25 cellular contexts compared by ENCODE assay signal in the genomic region with DNA sequence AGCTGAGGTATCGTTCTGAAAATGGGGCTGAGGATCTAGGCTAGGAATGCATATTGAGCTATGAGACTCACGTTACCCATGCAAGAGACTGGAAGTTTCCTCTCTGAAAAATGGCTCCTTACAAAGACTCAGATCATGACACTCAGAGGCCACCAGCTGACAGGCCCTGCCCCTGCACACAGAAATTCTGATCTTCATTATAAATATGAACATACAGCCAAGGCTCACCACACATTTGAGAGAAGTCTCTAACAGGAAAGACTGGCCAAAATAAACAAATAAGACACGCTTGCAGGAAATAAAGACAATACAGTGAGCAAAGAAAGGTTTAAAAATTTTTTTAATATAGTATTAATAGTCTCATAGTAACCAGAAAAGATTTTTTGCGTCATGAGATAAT.
DNase-seq lines count a peak whose midpoint lies in the region; ATAC-seq, FAIRE-seq and TF ChIP-seq lines count a peak whose summit lies in the region.
"Had no signal": no experiment of that assay in that cellular context is flagged by ENCODE, and none has a peak within 500 bp of the region (broad histone marks: within the 10 kb centered on the region; RNA-seq: fewer than 3 reads in every experiment).

No MANE protein-coding gene starts in this region.

- H2AK5ac ChIP-seq in H1 (ENCODE audit: low read depth, low read length) = no peak overlapping the region

- H3K36me3 ChIP-seq in SK-N-SH (replicated peaks in 1 of 2; ENCODE audit: control insufficient read depth in 1 of 2, insufficient read depth in 2 of 2, low read length in 1 of 2) (no peaks in the 10 kb centered on the region), H1 (ENCODE audit: control insufficient read depth in 2 of 4, insufficient read depth in 4 of 4, low read length in 3 of 4) (no peaks in the 10 kb centered on the region), GM23338 (ENCODE audit: insufficient read depth) (no peaks in the 10 kb centered on the region)
- H3K36me3 ChIP-seq: BE2C had no signal

- no peaks in the 10 kb centered on the region for H3K79me2 ChIP-seq in SK-N-SH (ENCODE audit: insufficient read depth)
- no peaks in the 10 kb centered on the region for H3K79me2 ChIP-seq in H1 (ENCODE audit: control insufficient read depth in 1 of 2, insufficient read depth in 2 of 2, low read length in 2 of 2)
- H3K79me2 ChIP-seq in GM23338 (replicated peaks; ENCODE audit: insufficient read depth) = no peaks in the 10 kb centered on the region

- H3K27ac Mint-ChIP-seq in nephron = peak overlapping the region; percentile 69 to 89 (median 87)
- no peak overlapping the region for H3K27ac Mint-ChIP-seq in activated naive CD8-positive, alpha-beta T cell treated with anti-CD3 and anti-CD28 coated beads for 36 hours
- no peak overlapping the region for H3K27ac Mint-ChIP-seq in GM23338
- H3K27ac Mint-ChIP-seq: CD8-positive, alpha-beta T cell had no signal

- no peak for FAIRE-seq in H1 (lab: Jason Lieb, UNC)
- FAIRE-seq: D721Med, GM12878, HepG2 had no signal

- H4K20me1 ChIP-seq in SK-N-SH (ENCODE audit: insufficient read depth) (no peaks in the 10 kb centered on the region), H1 (replicated peaks in 1 of 2; ENCODE audit: control insufficient read depth in 1 of 2, insufficient read depth in 2 of 2, low read length in 2 of 2) (no peaks in the 10 kb centered on the region), GM23338 (replicated peaks; ENCODE audit: insufficient read depth) (no peaks in the 10 kb centered on the region)

- no peak overlapping the region for H3K56ac ChIP-seq in H1 (replicated peaks; ENCODE audit: insufficient read length, low read depth, low read length)

- no peak for ATAC-seq in SK-N-SH treated with all-trans-retinoic acid at 6 μM for 48 hours
- ATAC-seq in GM23338 = no peak
- ATAC-seq: CD8-positive, alpha-beta T cell; GM12878; HepG2 had no signal

- no peak for TF ChIP-seq EP300 in SK-N-SH (IDR thresholded peaks at IDR 0.05; ENCODE audit: borderline replicate concordance in 1 of 2, low read depth in 1 of 2, low read length in 1 of 2)
- no peak for TF ChIP-seq EP300 in H1 (IDR thresholded peaks at IDR 0.05; ENCODE audit: borderline replicate concordance in 1 of 2, low read depth in 2 of 2, low read length in 2 of 2)

- H3K4me2 ChIP-seq in SK-N-SH = no peak overlapping the region
- no peak overlapping the region for H3K4me2 ChIP-seq in H1 (ENCODE audit: insufficient read depth in 1 of 2, low read depth in 2 of 2, low read length in 2 of 2)
- H3K4me2 ChIP-seq in GM23338 = no peak overlapping the region

- no peaks in the 10 kb centered on the region for H3K23me2 ChIP-seq in H1 (ENCODE audit: low read depth, low read length)

- H3F3A ChIP-seq in SK-N-SH (replicated peaks; ENCODE audit: insufficient read depth) (no peaks in the 10 kb centered on the region), GM23338 (replicated peaks; ENCODE audit: low read depth) (no peaks in the 10 kb centered on the region)

- no peaks in the 10 kb centered on the region for H3K27me3 ChIP-seq in SK-N-SH (ENCODE audit: insufficient read depth)
- no peaks in the 10 kb centered on the region for H3K27me3 ChIP-seq in H1 (replicated peaks in 1 of 4; ENCODE audit: control insufficient read depth in 3 of 4, extremely low read depth in 1 of 4, insufficient read depth in 3 of 4, low read length in 3 of 4)
- H3K27me3 ChIP-seq in GM23338 (ENCODE audit: insufficient read depth) = no peaks in the 10 kb centered on the region
- H3K27me3 ChIP-seq: BE2C had no signal

- TF ChIP-seq POLR2A in H1 (IDR thresholded peaks at IDR 0.05; ENCODE audit: control extremely low read depth in 1 of 2, low read depth in 2 of 2, low read length in 2 of 2) = no peak

- CTCF ChIA-PET in SK-N-SH (lab: Yijun Ruan, JAX) (no interaction called here), H1 (lab: Charles Lee; ENCODE audit: partially characterized antibody) (interaction anchor here (0.5 kb wide), 2 partner anchors 323 to 667 kb away, joined by 3 to 5 read pairs; no protein-coding TSS in a partner anchor)

- no peak for TF ChIP-seq RAD21 in SK-N-SH (IDR thresholded peaks at IDR 0.05; ENCODE audit: low read length)
- TF ChIP-seq RAD21 in H1 (IDR thresholded peaks at IDR 0.05 in 1 of 2, conservative IDR thresholded peaks at IDR 0.05 in 1 of 2; ENCODE audit: low read depth in 2 of 2, low read length in 2 of 2) = no peak

- no peak overlapping the region for H3K23ac ChIP-seq in H1 (ENCODE audit: insufficient read length)

- H3K9ac ChIP-seq in SK-N-SH (no peak overlapping the region), H1 (replicated peaks in 1 of 4; ENCODE audit: extremely low read depth in 1 of 4, low read depth in 3 of 4, low read length in 3 of 4) (no peak overlapping the region)

- no peak overlapping the region for H3K14ac ChIP-seq in H1 (ENCODE audit: insufficient read length)

- no peak overlapping the region for H2BK12ac ChIP-seq in H1 (ENCODE audit: low read depth, low read length)

- H3K9me3 Mint-ChIP-seq in nephron = peaks cover 17% of the 10 kb centered on the region
- H3K9me3 Mint-ChIP-seq in activated naive CD8-positive, alpha-beta T cell treated with anti-CD3 and anti-CD28 coated beads for 36 hours = no peaks in the 10 kb centered on the region
- H3K9me3 Mint-ChIP-seq in GM23338 = no peaks in the 10 kb centered on the region

- no peak overlapping the region for H2BK5ac ChIP-seq in H1 (ENCODE audit: low read depth, low read length)

- H3K9me3 ChIP-seq in SK-N-SH (no peaks in the 10 kb centered on the region), H1 (ENCODE audit: insufficient read depth in 2 of 2, low read depth in 1 of 2, low read length in 1 of 2) (no peaks in the 10 kb centered on the region)
- H3K9me3 ChIP-seq: BE2C had no signal

- peaks cover 46% of the 10 kb centered on the region for H3K4me1 Mint-ChIP-seq in nephron
- no peaks in the 10 kb centered on the region for H3K4me1 Mint-ChIP-seq in activated naive CD8-positive, alpha-beta T cell treated with anti-CD3 and anti-CD28 coated beads for 36 hours
- H3K4me1 Mint-ChIP-seq in GM23338 = peaks cover 4% of the 10 kb centered on the region; the same call in 2 of the 3 replicates

- H3K27ac ChIP-seq in SK-N-SH (ENCODE audit: low read depth in 2 of 2, low read length in 1 of 2) (no peak overlapping the region), H1 (ENCODE audit: low read depth, low read length) (no peak overlapping the region), GM23338 (ENCODE audit: low read depth) (no peak overlapping the region)

- H3K4me3 Mint-ChIP-seq in nephron = peak overlapping the region in 1 of 3 experiments; percentile 15
- H3K4me3 Mint-ChIP-seq in activated naive CD8-positive, alpha-beta T cell treated with anti-CD3 and anti-CD28 coated beads for 36 hours = no peak overlapping the region
- H3K4me3 Mint-ChIP-seq in GM23338 = no peak overlapping the region
- H3K4me3 Mint-ChIP-seq: CD8-positive, alpha-beta T cell had no signal

- 89% methylated on average over 3 of the region's 4 CpGs for whole genome bisulfite sequencing in SK-N-SH (ENCODE audit: low lambda C conversion rate)
- WGBS in H1 (ENCODE audit: extremely low coverage in 1 of 2, insufficient coverage in 1 of 2, insufficient read length in 1 of 2, insufficient replicate concordance in 2 of 2, low coverage in 1 of 2, low lambda C conversion rate in 2 of 2, missing lambda C conversion rate in 1 of 2), 2 experiments = 81% methylated on average over 4 of the region's 4 CpGs; no CpG with 5 or more reads in 1 of the 2 experiments

- no peaks in the 10 kb centered on the region for H3K27me3 Mint-ChIP-seq in nephron (ENCODE audit: low read depth)
- H3K27me3 Mint-ChIP-seq in activated naive CD8-positive, alpha-beta T cell treated with anti-CD3 and anti-CD28 coated beads for 36 hours = no peaks in the 10 kb centered on the region
- no peaks in the 10 kb centered on the region for H3K27me3 Mint-ChIP-seq in GM23338 (ENCODE audit: insufficient read depth, low read depth, poor library complexity)

- no peaks in the 10 kb centered on the region for H3K79me1 ChIP-seq in H1 (ENCODE audit: low read depth, low read length)

- H4K91ac ChIP-seq in H1 (replicated peaks; ENCODE audit: insufficient read length, low read length) = no peak overlapping the region

- no peak overlapping the region for H3K18ac ChIP-seq in H1 (ENCODE audit: extremely low read depth, low read length)

- H2AFZ ChIP-seq in SK-N-SH (ENCODE audit: low read depth) (peak overlapping the region; percentile 45; the same call in 1 of the 2 replicates), H1 (ENCODE audit: low read length) (0 out of 2 replicates have a peak overlapping the region, but pooled peaks have one; percentile 82), GM23338 (no peak overlapping the region; the same call in 1 of the 2 replicates)

- no peak overlapping the region for H2BK120ac ChIP-seq in H1 (replicated peaks; ENCODE audit: low read depth, low read length)

- no peak overlapping the region for H2BK15ac ChIP-seq in H1 (ENCODE audit: low read length)

- H3K9me2 ChIP-seq in SK-N-SH (no peaks in the 10 kb centered on the region), GM23338 (ENCODE audit: insufficient read depth) (no peaks in the 10 kb centered on the region; the same call in 1 of the 2 replicates)

- no peak overlapping the region for H3K4ac ChIP-seq in H1 (replicated peaks; ENCODE audit: insufficient read length, low read depth, low read length)

- H3K4me1 ChIP-seq in SK-N-SH (ENCODE audit: control insufficient read depth in 1 of 2, insufficient read depth in 2 of 2, low read depth in 1 of 2, low read length in 1 of 2) (no peaks in the 10 kb centered on the region), H1 (replicated peaks in 1 of 4; ENCODE audit: control insufficient read depth in 3 of 4, insufficient read depth in 4 of 4, low read length in 3 of 4) (peaks cover 0 to 6% (median 0%) of the 10 kb centered on the region in 4 experiments; a peak in 3 of 7 replicates), GM23338 (ENCODE audit: insufficient read depth) (peaks cover 5% of the 10 kb centered on the region; the same call in 1 of the 2 replicates)
- H3K4me1 ChIP-seq: BE2C had no signal

- in situ Hi-C loops in astrocyte of the spinal cord (cut with HindIII; ENCODE audit: low sequenced_read_pairs) = no loop called here

- H3K4me3 ChIP-seq in SK-N-SH (ENCODE audit: low read depth in 2 of 2, low read length in 1 of 2) (no peak overlapping the region), astrocyte of the spinal cord (ENCODE audit: low read depth, low read length) (no peak overlapping the region), H1 (ENCODE audit: extremely low read depth in 1 of 4, insufficient read depth in 2 of 4, low read depth in 3 of 4, low read length in 4 of 4) (no peak overlapping the region), GM23338 (no peak overlapping the region)
- H3K4me3 ChIP-seq: GM12878 had no signal

- H3K36me3 Mint-ChIP-seq in nephron (ENCODE audit: low read depth) = no peaks in the 10 kb centered on the region
- H3K36me3 Mint-ChIP-seq in activated naive CD8-positive, alpha-beta T cell treated with anti-CD3 and anti-CD28 coated beads for 36 hours = no peaks in the 10 kb centered on the region
- H3K36me3 Mint-ChIP-seq in GM23338 (ENCODE audit: low read depth) = no peaks in the 10 kb centered on the region
- H3K36me3 Mint-ChIP-seq: CD8-positive, alpha-beta T cell had no signal

- no peak overlapping the region for H4K8ac ChIP-seq in H1 (ENCODE audit: extremely low read depth, insufficient read depth, low read length)

- POLR2A ChIA-PET in SK-N-SH (lab: Yijun Ruan, JAX) = no interaction called here
- POLR2A ChIA-PET in H1 (lab: Charles Lee; ENCODE audit: partially characterized antibody) = no interaction called here

- no peak overlapping the region for H2BK20ac ChIP-seq in H1 (ENCODE audit: low read length)

- no peak overlapping the region for H4K5ac ChIP-seq in H1 (ENCODE audit: insufficient read length, low read depth, low read length)

- DNase-seq in SK-N-SH (no peak), astrocyte of the spinal cord (ENCODE audit: low read depth, low spot score) (peak; percentile 47), H1 (ENCODE audit: low read depth in 1 of 2, low spot score in 2 of 2) (no peak), NCI-H510A treated with DMSO at 0.1 percent for 48 hours (lab: John Stamatoyannopoulos, UW) (no peak), GM23338 (ENCODE audit: low spot score) (no peak)
- no peak for DNase-seq in activated naive CD8-positive, alpha-beta T cell treated with anti-CD3 and anti-CD28 coated beads for 36 hours
- DNase-seq: 8988T; BE2C; CD8-positive, alpha-beta T cell; DND-41; GDM1; GOT3; KG1; MM.1S; NCI-H1105; NCI-H187 treated with DMSO at 0.1 percent for 48 hours; NCI-H345; NCI-H526 treated with DMSO at 0.1 percent for 48 hours; NK-92 treated with Interleukin-12 subunit alpha and Interleukin-12 subunit beta, amount 100 ng/mL, for 24 hours; SIG-M5 had no signal

- no peak for TF ChIP-seq CTCF in SK-N-SH (IDR thresholded peaks at IDR 0.05)
- TF ChIP-seq CTCF in astrocyte of the spinal cord (IDR thresholded peaks at IDR 0.05; ENCODE audit: low read depth, low read length) = no peak
- TF ChIP-seq CTCF in H1 (IDR thresholded peaks at IDR 0.05; ENCODE audit: control extremely low read depth in 1 of 3, insufficient read depth in 1 of 3, low read depth in 1 of 3, low read length in 3 of 3) = no peak
- no peak for TF ChIP-seq CTCF in nephron (IDR thresholded peaks at IDR 0.05; ENCODE audit: unreplicated experiment in 3 of 3)
- TF ChIP-seq CTCF in GM23338 (conservative IDR thresholded peaks at IDR 0.05; ENCODE audit: low read depth in 2 of 2) = no peak

Comparison
In these comparisons a context has a peak if more than half of its experiments do, and no peak if none do; other contexts are left out.
1. H3K27ac Mint-ChIP-seq: peak in nephron (3 of 3); none in activated naive CD8-positive, alpha-beta T cell treated with anti-CD3 and anti-CD28 coated beads for 36 hours (single experiment) and GM23338 (single experiment).